9 cellular contexts compared by ENCODE assay signal in genomic region chr2:237700583-237701032, GRCh38.
DNase-seq lines count a peak whose midpoint lies in the region; ATAC-seq and TF ChIP-seq lines count a peak whose summit lies in the region.
"Had no signal": no experiment of that assay in that cellular context is flagged by ENCODE, and none has a peak within 500 bp of the region (broad histone marks: within the 10 kb centered on the region; RNA-seq: fewer than 3 reads in every experiment).

No MANE protein-coding gene starts in this region.

- no peak for TF ChIP-seq CTCF in KMS-11 (conservative IDR thresholded peaks at IDR 0.05; ENCODE audit: low read depth, low read length)
- no peak for TF ChIP-seq CTCF in stomach (IDR thresholded peaks at IDR 0.05)

- no peak overlapping the region for H3K4me3 ChIP-seq in KMS-11 (IDR thresholded peaks at IDR 0.05; ENCODE audit: insufficient read depth, low read depth, low read length)
- H3K4me3 ChIP-seq in stomach, result peak overlapping the region in 1 of 4 donors; percentile 1

- no peaks in the 10 kb centered on the region for H3K27me3 ChIP-seq in KMS-11 (ENCODE audit: insufficient read depth, low read depth)
- no peaks in the 10 kb centered on the region for H3K27me3 ChIP-seq in stomach

- ATAC-seq in natural killer cell treated with Interleukin-12 subunit alpha and Interleukin-12 subunit beta and Interleukin-15 and Interleukin-18, amount 100 ng/mL, for 72 hours, result peak; percentile 65 to 79
- no peak for ATAC-seq in GM21367 (IDR thresholded peaks at IDR 0.05; ENCODE audit: unreplicated experiment)

- intact Hi-C loops in dendritic cell treated with granulocyte-macrophage colony-stimulating factor and Interleukin-4, amounts not matched to agents 40 ng/mL and 50 ng/mL, for 4 days (cut with micrococcal nuclease), result loop anchor here (1.0 kb wide), 1 partner anchor 8 kb away; no protein-coding TSS in a partner anchor
- intact Hi-C loops in stomach (cut with DNase I; ENCODE audit: low total_unique reads), result no loop called here

- peak overlapping the region; percentile 74 for H3K4me3 Mint-ChIP-seq in dendritic cell treated with granulocyte-macrophage colony-stimulating factor and Interleukin-4, amounts not matched to agents 40 ng/mL and 50 ng/mL, for 4 days
- peak overlapping the region; percentile 70 for H3K4me3 Mint-ChIP-seq in natural killer cell treated with Interleukin-12 subunit alpha and Interleukin-12 subunit beta and Interleukin-15 and Interleukin-18, amount 100 ng/mL, for 72 hours

- H3K27ac ChIP-seq in KMS-11, result peak overlapping the region; percentile 98
- peak overlapping the region; percentile 12 to 99 (median 98) for H3K27ac ChIP-seq in stomach

- no peak overlapping the region for H2AFZ ChIP-seq in KMS-11 (ENCODE audit: low read depth)
- H2AFZ ChIP-seq: parathyroid adenoma had no signal

- H3K79me2 ChIP-seq in KMS-11 (ENCODE audit: insufficient read depth, low read depth), result peaks cover 73% of the 10 kb centered on the region

- TF ChIP-seq EP300 in stomach (IDR thresholded peaks at IDR 0.05), result no peak

- peak; percentile 39 for DNase-seq in GF-D8 (lab: John Stamatoyannopoulos, UW)
- peak; percentile 85 for DNase-seq in activated CD4-positive, alpha-beta T cell treated with anti-CD3 and anti-CD28 coated beads for 4 hours
- peak; percentile 78 for DNase-seq in natural killer cell treated with Interleukin-12 subunit alpha and Interleukin-12 subunit beta and Interleukin-15 and Interleukin-18, amount 100 ng/mL, for 72 hours (ENCODE audit: low spot score)
- no peak for DNase-seq in stomach
- DNase-seq in SW 1271 (lab: John Stamatoyannopoulos, UW), result no peak

- 37 to 56% (median 45%) methylated on average over 10 to 11 of the region's 11 CpGs for WGBS in stomach, 5 donors

- H3K27ac Mint-ChIP-seq in dendritic cell treated with granulocyte-macrophage colony-stimulating factor and Interleukin-4, amounts not matched to agents 40 ng/mL and 50 ng/mL, for 4 days, result peak overlapping the region; percentile 93
- H3K27ac Mint-ChIP-seq in natural killer cell treated with Interleukin-12 subunit alpha and Interleukin-12 subunit beta and Interleukin-15 and Interleukin-18, amount 100 ng/mL, for 72 hours, result peak overlapping the region; percentile 81 to 88

- TF ChIP-seq POLR2A in stomach (IDR thresholded peaks at IDR 0.05), result no peak

- H3K9ac ChIP-seq in KMS-11, result peak overlapping the region; percentile 85
- H3K9ac ChIP-seq: parathyroid adenoma had no signal

- H3K4me1 ChIP-seq in KMS-11 (ENCODE audit: low read depth, poor library complexity, severe bottlenecking) (peaks cover 97% of the 10 kb centered on the region), stomach (peaks cover 97 to 100% (median 99%) of the 10 kb centered on the region in 4 donors)

- no peaks in the 10 kb centered on the region for H3K9me3 ChIP-seq in stomach

- peaks cover 91% of the 10 kb centered on the region for H3K36me3 Mint-ChIP-seq in dendritic cell treated with granulocyte-macrophage colony-stimulating factor and Interleukin-4, amounts not matched to agents 40 ng/mL and 50 ng/mL, for 4 days (ENCODE audit: low read depth)
- no peaks in the 10 kb centered on the region for H3K36me3 Mint-ChIP-seq in natural killer cell treated with Interleukin-12 subunit alpha and Interleukin-12 subunit beta and Interleukin-15 and Interleukin-18, amount 100 ng/mL, for 72 hours

- H3K36me3 ChIP-seq in KMS-11 (ENCODE audit: insufficient read depth) (no peaks in the 10 kb centered on the region), stomach (no peaks in the 10 kb centered on the region)

- no peaks in the 10 kb centered on the region for H4K20me1 ChIP-seq in KMS-11 (ENCODE audit: insufficient read depth)

- H3K4me1 Mint-ChIP-seq in dendritic cell treated with granulocyte-macrophage colony-stimulating factor and Interleukin-4, amounts not matched to agents 40 ng/mL and 50 ng/mL, for 4 days (ENCODE audit: low read depth), result peaks cover 100% of the 10 kb centered on the region
- H3K4me1 Mint-ChIP-seq in natural killer cell treated with Interleukin-12 subunit alpha and Interleukin-12 subunit beta and Interleukin-15 and Interleukin-18, amount 100 ng/mL, for 72 hours (ENCODE audit: low read depth in 2 of 2), result peaks cover 84% of the 10 kb centered on the region in 2 donors

- H3K4me2 ChIP-seq in KMS-11, result peak overlapping the region; percentile 83

- no peaks in the 10 kb centered on the region for H3K9me3 Mint-ChIP-seq in dendritic cell treated with granulocyte-macrophage colony-stimulating factor and Interleukin-4, amounts not matched to agents 40 ng/mL and 50 ng/mL, for 4 days
- no peaks in the 10 kb centered on the region for H3K9me3 Mint-ChIP-seq in natural killer cell treated with Interleukin-12 subunit alpha and Interleukin-12 subunit beta and Interleukin-15 and Interleukin-18, amount 100 ng/mL, for 72 hours

- H3K27me3 Mint-ChIP-seq in dendritic cell treated with granulocyte-macrophage colony-stimulating factor and Interleukin-4, amounts not matched to agents 40 ng/mL and 50 ng/mL, for 4 days, result no peaks in the 10 kb centered on the region
- no peaks in the 10 kb centered on the region for H3K27me3 Mint-ChIP-seq in natural killer cell treated with Interleukin-12 subunit alpha and Interleukin-12 subunit beta and Interleukin-15 and Interleukin-18, amount 100 ng/mL, for 72 hours

Comparison
In these comparisons a context has a peak if more than half of its experiments do, and no peak if none do; other contexts are left out.
1. DNase-seq: peak in GF-D8 (single experiment), activated CD4-positive, alpha-beta T cell treated with anti-CD3 and anti-CD28 coated beads for 4 hours (2 of 2) and natural killer cell treated with Interleukin-12 subunit alpha and Interleukin-12 subunit beta and Interleukin-15 and Interleukin-18, amount 100 ng/mL, for 72 hours (single experiment); none in stomach (single experiment) and SW 1271 (0 of 2).